In genomic region chr16:23624092-23624491, GRCh38 we compare ENCODE assay signal across 2 cellular contexts.
TF ChIP-seq lines count a peak whose summit lies in the region.

No MANE protein-coding gene starts in this region.

TF ChIP-seq in A549, 52 proteins besides CTCF, POLR2A, EP300 and RAD21:
- no peak for TF ChIP-seq MYC (IDR thresholded peaks at IDR 0.05; ENCODE audit: borderline replicate concordance, low read length)
- TF ChIP-seq MAFK (IDR thresholded peaks at IDR 0.05; ENCODE audit: partially characterized antibody) = peak; percentile 21

TF ChIP-seq in K562, 482 proteins besides CTCF, POLR2A, EP300 and RAD21:
- TF ChIP-seq ZSCAN32 (CRISPR knock-in tag; IDR thresholded peaks at IDR 0.05) = no peak
- peak; percentile 56; the same call in 1 of the 2 replicates for TF ChIP-seq ZNF316 (IDR thresholded peaks at IDR 0.05)
- TF ChIP-seq C11orf30 (IDR thresholded peaks at IDR 0.05; ENCODE audit: low read depth) = peak; percentile 15; the same call in 1 of the 2 replicates
